8 cellular contexts compared by ENCODE assay signal in genomic region chr15:62782100-62782791, GRCh38.
DNase-seq lines count a peak whose midpoint lies in the region; ATAC-seq and FAIRE-seq lines count a peak whose summit lies in the region.

No MANE protein-coding gene starts in this region.

- no peak overlapping the region for H3K27ac Mint-ChIP-seq in activated T-helper 2 cell treated with anti-CD3 and anti-CD28 coated beads, Interferon-gamma antibody, Interleukin-2, Interleukin-4, amounts not matched to agents 10 μg/mL and 5 μg/mL and 100 μg/mL, durations not matched to agents 14 hours and 24 hours and 36 hours

- intact Hi-C loops in activated T-helper 2 cell treated with anti-CD3 and anti-CD28 coated beads, Interferon-gamma antibody, Interleukin-2, Interleukin-4, amounts not matched to agents 10 μg/mL and 5 μg/mL and 100 μg/mL, durations not matched to agents 14 hours and 24 hours and 36 hours (cut with micrococcal nuclease), result loop anchor here (5.0 kb wide), 1 partner anchor 310 kb away; no protein-coding TSS in a partner anchor

- H3K4me1 Mint-ChIP-seq in activated T-helper 2 cell treated with anti-CD3 and anti-CD28 coated beads, Interferon-gamma antibody, Interleukin-2, Interleukin-4, amounts not matched to agents 10 μg/mL and 5 μg/mL and 100 μg/mL, durations not matched to agents 14 hours and 24 hours and 36 hours (ENCODE audit: low read depth), result no peaks in the 10 kb centered on the region

- no peaks in the 10 kb centered on the region for H3K9me3 Mint-ChIP-seq in activated T-helper 2 cell treated with anti-CD3 and anti-CD28 coated beads, Interferon-gamma antibody, Interleukin-2, Interleukin-4, amounts not matched to agents 10 μg/mL and 5 μg/mL and 100 μg/mL, durations not matched to agents 14 hours and 24 hours and 36 hours

- peak; percentile 70 for FAIRE-seq in endometrium (lab: Jason Lieb, UNC)
- FAIRE-seq in urothelium cell line (lab: Jason Lieb, UNC), result peak; percentile 48

- H3K27me3 Mint-ChIP-seq in activated T-helper 2 cell treated with anti-CD3 and anti-CD28 coated beads, Interferon-gamma antibody, Interleukin-2, Interleukin-4, amounts not matched to agents 10 μg/mL and 5 μg/mL and 100 μg/mL, durations not matched to agents 14 hours and 24 hours and 36 hours (ENCODE audit: low read depth), result peaks cover 2% of the 10 kb centered on the region

- no peak overlapping the region for H3K4me3 Mint-ChIP-seq in activated T-helper 2 cell treated with anti-CD3 and anti-CD28 coated beads, Interferon-gamma antibody, Interleukin-2, Interleukin-4, amounts not matched to agents 10 μg/mL and 5 μg/mL and 100 μg/mL, durations not matched to agents 14 hours and 24 hours and 36 hours (ENCODE audit: low read depth)

- no peak for ATAC-seq in HG03135 (IDR thresholded peaks at IDR 0.05; ENCODE audit: unreplicated experiment)

- no peaks in the 10 kb centered on the region for H3K36me3 Mint-ChIP-seq in activated T-helper 2 cell treated with anti-CD3 and anti-CD28 coated beads, Interferon-gamma antibody, Interleukin-2, Interleukin-4, amounts not matched to agents 10 μg/mL and 5 μg/mL and 100 μg/mL, durations not matched to agents 14 hours and 24 hours and 36 hours (ENCODE audit: low read depth)

- DNase-seq in EL, result peak; percentile 84
- peak; percentile 10 to 20 for DNase-seq in Kasumi-1 (lab: John Stamatoyannopoulos, UW)
- peak; percentile 26 for DNase-seq in RKO (ENCODE audit: low spot score)
- peak; percentile 94 for DNase-seq in medulla oblongata (ENCODE audit: extremely low spot score)
- DNase-seq in urothelium cell line (ENCODE audit: low spot score), result peak; percentile 80
- no peak for DNase-seq in activated T-helper 2 cell treated with anti-CD3 and anti-CD28 coated beads, Interferon-gamma antibody, Interleukin-2, Interleukin-4, amounts not matched to agents 10 μg/mL and 5 μg/mL and 100 μg/mL, durations not matched to agents 14 hours and 24 hours and 36 hours (ENCODE audit: low spot score)
